In the genomic region with DNA sequence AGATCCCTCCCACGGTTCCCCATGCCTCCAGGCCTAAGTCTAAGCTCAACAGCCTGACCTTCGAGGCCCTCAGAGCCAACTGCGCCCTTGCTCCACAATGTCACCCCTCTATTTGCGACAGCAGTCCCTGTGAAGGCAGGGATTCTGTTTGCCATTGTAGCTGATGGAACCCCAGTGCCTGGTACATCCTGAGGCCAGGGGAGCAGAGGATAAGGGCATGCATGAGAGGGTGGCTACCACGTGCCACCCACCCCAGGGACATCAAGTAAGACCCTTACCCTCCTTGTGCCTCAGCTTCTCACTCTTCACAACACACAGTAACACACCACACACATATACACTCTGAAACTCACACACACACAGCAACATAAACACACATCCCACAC, we compare ENCODE assay signal across 19 cellular contexts. TPM values are rescaled to one million over a fixed set of nuclear protein-coding genes. Genes with fewer than 3 reads are reported as not detected.
DNase-seq lines count a peak whose midpoint lies in the region; ATAC-seq, FAIRE-seq and TF ChIP-seq lines count a peak whose summit lies in the region.
"Had no signal": no experiment of that assay in that cellular context is flagged by ENCODE, and none has a peak within 500 bp of the region (broad histone marks: within the 10 kb centered on the region; RNA-seq: fewer than 3 reads in every experiment).

No MANE protein-coding gene starts in this region.

- H3K4me1 ChIP-seq in left lung, result peaks cover 0 to 55% of the 10 kb centered on the region in 2 donors

- DNase-seq in CD14-positive monocyte (ENCODE audit: low spot score), result no peak
- DNase-seq in bronchial epithelial cell (ENCODE audit: low read depth), result no peak
- no peak for DNase-seq in memory B cell (ENCODE audit: low spot score in 2 of 2)
- DNase-seq in progenitor cell of endocrine pancreas (ENCODE audit: low spot score, unreplicated experiment), result no peak
- DNase-seq in left lung, result no peak
- DNase-seq in natural killer cell treated with Interleukin-12 subunit alpha and Interleukin-12 subunit beta and Interleukin-15 and Interleukin-18, amount 100 ng/mL, for 72 hours (ENCODE audit: low spot score), result no peak
- no peak for DNase-seq in SHP77 (lab: John Stamatoyannopoulos, UW)
- DNase-seq: CD8-positive, alpha-beta memory T cell; DMS79 treated with DMSO at 0.1 percent for 48 hours; H9; MM.1S; NCI-H1092; NCI-H510A; NK-92 treated with Interleukin-12 subunit alpha and Interleukin-12 subunit beta, amount 100 ng/mL, for 24 hours had no signal

- H3K27ac ChIP-seq in left lung, result peak overlapping the region in 1 of 2 donors; percentile 68
- H3K27ac ChIP-seq: BLaER1, SK-N-MC had no signal

- no peak overlapping the region for H3K4me3 Mint-ChIP-seq in CD14-positive monocyte
- H3K4me3 Mint-ChIP-seq in memory B cell, result no peak overlapping the region
- no peak overlapping the region for H3K4me3 Mint-ChIP-seq in progenitor cell of endocrine pancreas (ENCODE audit: low read depth)
- H3K4me3 Mint-ChIP-seq in natural killer cell treated with Interleukin-12 subunit alpha and Interleukin-12 subunit beta and Interleukin-15 and Interleukin-18, amount 100 ng/mL, for 72 hours, result no peak overlapping the region
- H3K4me3 Mint-ChIP-seq: CD8-positive, alpha-beta memory T cell; H9 had no signal

- ATAC-seq in memory B cell (ENCODE audit: low read depth) (no peak), left lung (no peak), GM19023 (IDR thresholded peaks at IDR 0.05; ENCODE audit: unreplicated experiment) (no peak)
- no peak for ATAC-seq in natural killer cell treated with Interleukin-12 subunit alpha and Interleukin-12 subunit beta and Interleukin-15 and Interleukin-18, amount 100 ng/mL, for 72 hours

- no peaks in the 10 kb centered on the region for H3K9me3 ChIP-seq in left lung
- H3K9me3 ChIP-seq: BLaER1 had no signal

- FAIRE-seq in bronchial epithelial cell (lab: Jason Lieb, UNC), result peak; percentile 62
- FAIRE-seq: A204.1, RCC 7860 had no signal

- H3K4me3 ChIP-seq in bronchial epithelial cell (ENCODE audit: low read depth, low read length) (no peak overlapping the region), left lung (no peak overlapping the region)
- H3K4me3 ChIP-seq: BLaER1, SK-N-MC had no signal

- no peaks in the 10 kb centered on the region for H3K27me3 ChIP-seq in bronchial epithelial cell (ENCODE audit: control insufficient read depth, insufficient read depth, low read length)
- H3K27me3 ChIP-seq in left lung, result peaks cover 0 to 71% of the 10 kb centered on the region in 2 donors
- H3K27me3 ChIP-seq: BLaER1 had no signal

- peaks cover 6 to 8% (median 7%) of the 10 kb centered on the region in 3 donors for H3K27me3 Mint-ChIP-seq in CD14-positive monocyte (ENCODE audit: low read depth in 3 of 3)
- no peaks in the 10 kb centered on the region for H3K27me3 Mint-ChIP-seq in memory B cell
- H3K27me3 Mint-ChIP-seq in progenitor cell of endocrine pancreas, result peaks cover 3% of the 10 kb centered on the region
- peaks cover 5 to 6% of the 10 kb centered on the region in 2 donors for H3K27me3 Mint-ChIP-seq in natural killer cell treated with Interleukin-12 subunit alpha and Interleukin-12 subunit beta and Interleukin-15 and Interleukin-18, amount 100 ng/mL, for 72 hours

- TF ChIP-seq CTCF in CD14-positive monocyte (IDR thresholded peaks at IDR 0.05) (no peak), bronchial epithelial cell (IDR thresholded peaks at IDR 0.05; ENCODE audit: insufficient read depth, low read length, severe bottlenecking) (no peak), progenitor cell of endocrine pancreas (IDR thresholded peaks at IDR 0.05; ENCODE audit: unreplicated experiment) (no peak), left lung (IDR thresholded peaks at IDR 0.05) (no peak)

- H3K27ac Mint-ChIP-seq in CD14-positive monocyte (peak overlapping the region; percentile 64 to 90 (median 84)), memory B cell (peak overlapping the region; percentile 1), progenitor cell of endocrine pancreas (peak overlapping the region; percentile 84)
- H3K27ac Mint-ChIP-seq in natural killer cell treated with Interleukin-12 subunit alpha and Interleukin-12 subunit beta and Interleukin-15 and Interleukin-18, amount 100 ng/mL, for 72 hours, result no peak overlapping the region
- H3K27ac Mint-ChIP-seq: H9 had no signal

- peaks cover 5 to 7% of the 10 kb centered on the region in 2 donors for H3K36me3 Mint-ChIP-seq in CD14-positive monocyte
- no peaks in the 10 kb centered on the region for H3K36me3 Mint-ChIP-seq in memory B cell
- no peaks in the 10 kb centered on the region for H3K36me3 Mint-ChIP-seq in progenitor cell of endocrine pancreas (ENCODE audit: insufficient read depth)
- no peaks in the 10 kb centered on the region for H3K36me3 Mint-ChIP-seq in natural killer cell treated with Interleukin-12 subunit alpha and Interleukin-12 subunit beta and Interleukin-15 and Interleukin-18, amount 100 ng/mL, for 72 hours
- H3K36me3 Mint-ChIP-seq: CD8-positive, alpha-beta memory T cell had no signal

- H3K36me3 ChIP-seq in bronchial epithelial cell (ENCODE audit: control insufficient read depth, insufficient read depth, low read length) (no peaks in the 10 kb centered on the region), left lung (no peaks in the 10 kb centered on the region)
- H3K36me3 ChIP-seq: BLaER1 had no signal

- H3K9me3 Mint-ChIP-seq in CD14-positive monocyte (peaks cover 2 to 10% (median 4%) of the 10 kb centered on the region in 7 donors), memory B cell (no peaks in the 10 kb centered on the region), progenitor cell of endocrine pancreas (ENCODE audit: low read depth) (no peaks in the 10 kb centered on the region)
- no peaks in the 10 kb centered on the region for H3K9me3 Mint-ChIP-seq in natural killer cell treated with Interleukin-12 subunit alpha and Interleukin-12 subunit beta and Interleukin-15 and Interleukin-18, amount 100 ng/mL, for 72 hours

- intact Hi-C loops in CD14-positive monocyte (cut with micrococcal nuclease), result no loop called here
- intact Hi-C loops in left lung (cut with DNase I), result no loop called here

- H3K4me1 Mint-ChIP-seq in CD14-positive monocyte, result peaks cover 63% of the 10 kb centered on the region
- peaks cover 27% of the 10 kb centered on the region for H3K4me1 Mint-ChIP-seq in memory B cell
- H3K4me1 Mint-ChIP-seq in progenitor cell of endocrine pancreas (ENCODE audit: low read depth), result peaks cover 38% of the 10 kb centered on the region
- no peaks in the 10 kb centered on the region for H3K4me1 Mint-ChIP-seq in natural killer cell treated with Interleukin-12 subunit alpha and Interleukin-12 subunit beta and Interleukin-15 and Interleukin-18, amount 100 ng/mL, for 72 hours (ENCODE audit: low read depth in 2 of 2)
- H3K4me1 Mint-ChIP-seq: CD8-positive, alpha-beta memory T cell had no signal

RNA-seq across cellular contexts. Expression of gene SIRPA, which starts 20.0 kb away (rescaled TPM):
- 10 to 100 TPM; 28.4 to 58.3 TPM for polyA plus RNA-seq in CD14-positive monocyte
- total RNA-seq in bronchial epithelial cell (5.0 and 6.8 TPM in 2 replicates), progenitor cell of endocrine pancreas (15.2 and 16.2 TPM in 2 replicates), left lung (100 to 1,000 TPM in 1 of 2 donors, 10 to 100 TPM in 1; 43.9 to 102 TPM)
- total RNA-seq in natural killer cell treated with Interleukin-12 subunit alpha and Interleukin-12 subunit beta and Interleukin-15 and Interleukin-18, amount 100 ng/mL, for 72 hours, result 1 to 10 TPM in 1 of 2 donors, under 1 TPM in 1; 0.14 to 1.0 TPM
- polyA plus RNA-seq: CD8-positive, alpha-beta memory T cell had no signal

Comparison
In these comparisons a context has a peak if more than half of its experiments do, and no peak if none do; other contexts are left out.
1. H3K27ac Mint-ChIP-seq: peak in CD14-positive monocyte (7 of 7), memory B cell (single experiment) and progenitor cell of endocrine pancreas (single experiment); none in natural killer cell treated with Interleukin-12 subunit alpha and Interleukin-12 subunit beta and Interleukin-15 and Interleukin-18, amount 100 ng/mL, for 72 hours (0 of 2).